In the genomic region with DNA sequence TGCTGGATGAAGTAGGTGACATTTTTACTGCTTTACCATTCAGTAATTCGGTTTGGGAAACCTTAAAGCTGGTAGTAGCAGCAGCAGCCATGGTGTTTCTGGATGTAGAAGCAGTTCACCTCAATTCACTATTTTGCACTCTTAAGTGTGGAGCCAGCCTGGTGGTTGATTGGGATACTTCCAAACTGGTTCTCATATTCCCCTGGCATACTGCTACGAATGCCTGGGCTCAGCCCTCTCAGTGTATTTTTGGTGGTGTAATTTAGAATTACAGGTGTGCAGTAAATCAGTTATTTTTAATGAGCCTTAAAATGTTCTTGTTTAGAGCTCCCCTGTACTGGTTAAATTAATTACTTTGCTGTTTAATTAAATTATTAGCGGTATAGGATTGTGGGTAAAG, we compare ENCODE assay signal across 33 cellular contexts. TPM values are rescaled to one million over a fixed set of nuclear protein-coding genes. Genes with fewer than 3 reads are reported as not detected.
DNase-seq lines count a peak whose midpoint lies in the region; ATAC-seq and TF ChIP-seq lines count a peak whose summit lies in the region.
"Had no signal": no experiment of that assay in that cellular context is flagged by ENCODE, and none has a peak within 500 bp of the region (broad histone marks: within the 10 kb centered on the region; RNA-seq: fewer than 3 reads in every experiment).

No MANE protein-coding gene starts in this region.

- DNase-seq in activated T-cell treated with anti-CD3 and anti-CD28 coated beads, Interleukin-2, amount 50 U/mL, for 72 hours = no peak
- DNase-seq in activated T-cell treated with anti-CD3 and anti-CD28 coated beads, Interleukin-2, amount 50 U/mL, for 4 hours = no peak
- DNase-seq in hepatocyte (ENCODE audit: low spot score) (no peak), smooth muscle cell (lab: John Stamatoyannopoulos, UW; ENCODE audit: unreplicated experiment) (no peak), Karpas-422 (no peak), suprapubic skin (ENCODE audit: low spot score in 2 of 2) (no peak), GM19238 (ENCODE audit: insufficient read length, low spot score) (no peak)
- DNase-seq: ACHN; activated CD4-positive, alpha-beta T cell treated with anti-CD3 and anti-CD28 coated beads, Interleukin-2, amount 10 ng/mL, durations not matched to agents 24 days and 14 days; activated naive CD8-positive, alpha-beta T cell treated with anti-CD3 and anti-CD28 coated beads for 36 hours; aorta; BE2C; colonic mucosa; DND-41; effector memory CD4-positive, alpha-beta T cell; foreskin fibroblast; heart left ventricle; kidney glomerular epithelial cell; MV-4-11; NCI-H1436 treated with DMSO at 0.1 percent for 48 hours; NCI-H82; OCI-M1; stimulated activated naive CD4-positive, alpha-beta T cell; T-helper 9 cell had no signal

- H3K4me3 ChIP-seq in hepatocyte (no peak overlapping the region), smooth muscle cell (no peak overlapping the region), Karpas-422 (ENCODE audit: low read length) (no peak overlapping the region), suprapubic skin (no peak overlapping the region)
- H3K4me3 ChIP-seq: colonic mucosa, heart left ventricle had no signal

- no peak for ATAC-seq in activated T-cell treated with anti-CD3 and anti-CD28 coated beads, Interleukin-2, amount 50 U/mL, for 72 hours (replicated peaks in 1 of 2)
- ATAC-seq in activated T-cell treated with anti-CD3 and anti-CD28 coated beads, Interleukin-2, amount 50 U/mL, for 4 hours = no peak
- ATAC-seq: esophagus mucosa, HCT116, Right ventricle myocardium inferior, sciatic nerve had no signal

- H3K9me2 ChIP-seq in hepatocyte (replicated peaks; ENCODE audit: insufficient read depth) = no peaks in the 10 kb centered on the region
- no peaks in the 10 kb centered on the region for H3K9me2 ChIP-seq in Karpas-422 (replicated peaks; ENCODE audit: insufficient read depth, low read length)

- H3K4me2 ChIP-seq in hepatocyte (peak overlapping the region; percentile 47), smooth muscle cell (peak overlapping the region; percentile 76), Karpas-422 (ENCODE audit: low read depth, low read length, poor library complexity, severe bottlenecking) (no peak overlapping the region)

- H3K36me3 ChIP-seq in hepatocyte (replicated peaks; ENCODE audit: insufficient read depth, low read depth) = no peaks in the 10 kb centered on the region
- peaks cover 4% of the 10 kb centered on the region for H3K36me3 ChIP-seq in smooth muscle cell (ENCODE audit: low read depth)
- H3K36me3 ChIP-seq in Karpas-422 (ENCODE audit: insufficient read depth, low read length) = peaks cover 53% of the 10 kb centered on the region; the same call in 1 of the 2 replicates
- peaks cover 10% of the 10 kb centered on the region for H3K36me3 ChIP-seq in suprapubic skin

- peak overlapping the region in 1 of 2 donors; percentile 65 for H3K4me3 Mint-ChIP-seq in activated T-cell treated with anti-CD3 and anti-CD28 coated beads, Interleukin-2, amount 50 U/mL, for 72 hours
- no peak overlapping the region for H3K4me3 Mint-ChIP-seq in activated T-cell treated with anti-CD3 and anti-CD28 coated beads, Interleukin-2, amount 50 U/mL, for 4 hours
- H3K4me3 Mint-ChIP-seq in IgD-negative memory B cell = peak overlapping the region in 1 of 4 donors; percentile 52
- H3K4me3 Mint-ChIP-seq: activated CD4-positive, alpha-beta T cell treated with anti-CD3 and anti-CD28 coated beads, Interleukin-2, amount 10 ng/mL, durations not matched to agents 24 days and 14 days; activated naive CD8-positive, alpha-beta T cell treated with anti-CD3 and anti-CD28 coated beads for 36 hours had no signal

- H3K27ac ChIP-seq in hepatocyte = peak overlapping the region; percentile 47
- H3K27ac ChIP-seq in smooth muscle cell (ENCODE audit: low read depth) = peak overlapping the region; percentile 80
- no peak overlapping the region for H3K27ac ChIP-seq in Karpas-422 (ENCODE audit: low read length)
- no peak overlapping the region for H3K27ac ChIP-seq in suprapubic skin
- H3K27ac ChIP-seq: colonic mucosa, heart left ventricle, neutrophil, VCaP had no signal

- H3K9ac ChIP-seq in smooth muscle cell (ENCODE audit: low read depth) (no peak overlapping the region), Karpas-422 (ENCODE audit: low read length) (no peak overlapping the region)

- 89% methylated on average over 3 of the region's 3 CpGs for WGBS in hepatocyte (ENCODE audit: low lambda C conversion rate, missing lambda C conversion rate)
- 88% methylated on average over 3 of the region's 3 CpGs for WGBS in smooth muscle cell (ENCODE audit: low lambda C conversion rate)
- 71% methylated on average over 3 of the region's 3 CpGs for WGBS in suprapubic skin

- peaks cover 81% of the 10 kb centered on the region for H3K4me1 Mint-ChIP-seq in activated T-cell treated with anti-CD3 and anti-CD28 coated beads, Interleukin-2, amount 50 U/mL, for 72 hours (ENCODE audit: low read depth)
- H3K4me1 Mint-ChIP-seq in activated T-cell treated with anti-CD3 and anti-CD28 coated beads, Interleukin-2, amount 50 U/mL, for 4 hours (ENCODE audit: low read depth) = peaks cover 93% of the 10 kb centered on the region
- peaks cover 65 to 73% (median 70%) of the 10 kb centered on the region in 3 donors for H3K4me1 Mint-ChIP-seq in IgD-negative memory B cell

- H3K9me3 ChIP-seq in hepatocyte (ENCODE audit: low read depth) = no peaks in the 10 kb centered on the region
- no peaks in the 10 kb centered on the region for H3K9me3 ChIP-seq in smooth muscle cell (replicated peaks; ENCODE audit: low read depth)
- H3K9me3 ChIP-seq in Karpas-422 (ENCODE audit: low read length) = no peaks in the 10 kb centered on the region
- H3K9me3 ChIP-seq in suprapubic skin = no peaks in the 10 kb centered on the region
- H3K9me3 ChIP-seq: BE2C, colonic mucosa, heart left ventricle, neutrophil had no signal

- peaks cover 5 to 29% of the 10 kb centered on the region in 2 donors for H3K36me3 Mint-ChIP-seq in activated T-cell treated with anti-CD3 and anti-CD28 coated beads, Interleukin-2, amount 50 U/mL, for 72 hours (ENCODE audit: insufficient read depth in 2 of 2)
- H3K36me3 Mint-ChIP-seq in activated T-cell treated with anti-CD3 and anti-CD28 coated beads, Interleukin-2, amount 50 U/mL, for 4 hours (ENCODE audit: insufficient read depth) = peaks cover 31% of the 10 kb centered on the region
- H3K36me3 Mint-ChIP-seq in IgD-negative memory B cell = peaks cover 3% of the 10 kb centered on the region

- no peak for TF ChIP-seq CTCF in hepatocyte (IDR thresholded peaks at IDR 0.05; ENCODE audit: poor library complexity)
- TF ChIP-seq CTCF in smooth muscle cell (IDR thresholded peaks at IDR 0.05; ENCODE audit: borderline replicate concordance, insufficient read depth, poor library complexity, severe bottlenecking) = no peak
- TF ChIP-seq CTCF in suprapubic skin (IDR thresholded peaks at IDR 0.05) = no peak

- H2AFZ ChIP-seq in hepatocyte (no peak overlapping the region), smooth muscle cell (ENCODE audit: low read depth) (no peak overlapping the region), Karpas-422 (ENCODE audit: low read length) (no peak overlapping the region)

- H3F3A ChIP-seq in smooth muscle cell (ENCODE audit: low read depth) = peaks cover 32% of the 10 kb centered on the region

- no peaks in the 10 kb centered on the region for H3K9me3 Mint-ChIP-seq in activated T-cell treated with anti-CD3 and anti-CD28 coated beads, Interleukin-2, amount 50 U/mL, for 72 hours
- no peaks in the 10 kb centered on the region for H3K9me3 Mint-ChIP-seq in activated T-cell treated with anti-CD3 and anti-CD28 coated beads, Interleukin-2, amount 50 U/mL, for 4 hours
- H3K9me3 Mint-ChIP-seq in IgD-negative memory B cell = no peaks in the 10 kb centered on the region
- H3K9me3 Mint-ChIP-seq: activated CD4-positive, alpha-beta T cell treated with anti-CD3 and anti-CD28 coated beads, Interleukin-2, amount 10 ng/mL, durations not matched to agents 24 days and 14 days; activated naive CD8-positive, alpha-beta T cell treated with anti-CD3 and anti-CD28 coated beads for 36 hours had no signal

- H3K27me3 Mint-ChIP-seq in activated T-cell treated with anti-CD3 and anti-CD28 coated beads, Interleukin-2, amount 50 U/mL, for 72 hours (ENCODE audit: low read depth) = no peaks in the 10 kb centered on the region
- H3K27me3 Mint-ChIP-seq in activated T-cell treated with anti-CD3 and anti-CD28 coated beads, Interleukin-2, amount 50 U/mL, for 4 hours (ENCODE audit: low read depth) = no peaks in the 10 kb centered on the region
- H3K27me3 Mint-ChIP-seq in IgD-negative memory B cell = no peaks in the 10 kb centered on the region
- H3K27me3 Mint-ChIP-seq: activated CD4-positive, alpha-beta T cell treated with anti-CD3 and anti-CD28 coated beads, Interleukin-2, amount 10 ng/mL, durations not matched to agents 24 days and 14 days; activated naive CD8-positive, alpha-beta T cell treated with anti-CD3 and anti-CD28 coated beads for 36 hours; progenitor cell of endocrine pancreas had no signal

- peak overlapping the region; percentile 89 for H3K27ac Mint-ChIP-seq in activated T-cell treated with anti-CD3 and anti-CD28 coated beads, Interleukin-2, amount 50 U/mL, for 72 hours
- H3K27ac Mint-ChIP-seq in IgD-negative memory B cell = peak overlapping the region in 2 of 3 donors; percentile 2 to 64
- H3K27ac Mint-ChIP-seq: activated CD4-positive, alpha-beta T cell treated with anti-CD3 and anti-CD28 coated beads, Interleukin-2, amount 10 ng/mL, durations not matched to agents 24 days and 14 days; activated naive CD8-positive, alpha-beta T cell treated with anti-CD3 and anti-CD28 coated beads for 36 hours had no signal

- H4K20me1 ChIP-seq in hepatocyte (ENCODE audit: insufficient read depth, poor library complexity, severe bottlenecking) = peaks cover 100% of the 10 kb centered on the region
- peaks cover 100% of the 10 kb centered on the region for H4K20me1 ChIP-seq in smooth muscle cell (ENCODE audit: low read depth)
- H4K20me1 ChIP-seq in Karpas-422 (ENCODE audit: insufficient read depth, low read depth, low read length) = peaks cover 96% of the 10 kb centered on the region

- TF ChIP-seq EP300 in suprapubic skin (IDR thresholded peaks at IDR 0.05) = no peak

- no peaks in the 10 kb centered on the region for H3K27me3 ChIP-seq in hepatocyte
- H3K27me3 ChIP-seq in smooth muscle cell (ENCODE audit: low read depth) = no peaks in the 10 kb centered on the region
- no peaks in the 10 kb centered on the region for H3K27me3 ChIP-seq in Karpas-422 (ENCODE audit: low read length)
- H3K27me3 ChIP-seq in suprapubic skin = no peaks in the 10 kb centered on the region
- H3K27me3 ChIP-seq: BE2C, colonic mucosa, heart left ventricle, neutrophil had no signal

- peaks cover 100% of the 10 kb centered on the region for H3K79me2 ChIP-seq in hepatocyte
- peaks cover 100% of the 10 kb centered on the region for H3K79me2 ChIP-seq in smooth muscle cell (ENCODE audit: low read depth)
- peaks cover 100% of the 10 kb centered on the region for H3K79me2 ChIP-seq in Karpas-422 (ENCODE audit: low read length)

- TF ChIP-seq POLR2A in suprapubic skin (IDR thresholded peaks at IDR 0.05) = no peak

- peaks cover 54% of the 10 kb centered on the region for H3K4me1 ChIP-seq in hepatocyte (ENCODE audit: insufficient read depth)
- peaks cover 30% of the 10 kb centered on the region for H3K4me1 ChIP-seq in smooth muscle cell (ENCODE audit: low read depth)
- peaks cover 27% of the 10 kb centered on the region for H3K4me1 ChIP-seq in Karpas-422 (ENCODE audit: low read length)
- H3K4me1 ChIP-seq in suprapubic skin = peaks cover 68% of the 10 kb centered on the region

RNA-seq across cellular contexts. Expression of gene HNRNPM, which starts 12.4 kb away (rescaled TPM):
- 100 to 1,000 TPM; 168 to 183 TPM for total RNA-seq in activated T-cell treated with anti-CD3 and anti-CD28 coated beads, Interleukin-2, amount 50 U/mL, for 72 hours
- 100 to 1,000 TPM; 448 to 486 (median 453) TPM for total RNA-seq in activated T-cell treated with anti-CD3 and anti-CD28 coated beads, Interleukin-2, amount 50 U/mL, for 4 hours
- polyA plus RNA-seq in IgD-negative memory B cell (210 TPM), hepatocyte (159 and 161 TPM in 2 replicates), smooth muscle cell (143 and 156 TPM in 2 replicates)
- total RNA-seq in hepatocyte (64.7 and 69.3 TPM in 2 replicates), smooth muscle cell (44.3 and 54.9 TPM in 2 replicates), suprapubic skin (100 to 1,000 TPM in 3 of 4 donors, 10 to 100 TPM in 1; 85.5 to 128 (median 121) TPM)
- 34.4 and 94.9 TPM in 2 replicates for total RNA-seq in Karpas-422 (2014; rRNA removed; shearing (Covaris generic); ENCODE audit: low replicate concordance)

RNA-seq across cellular contexts. Expression of gene MARCHF2, which starts 44.1 kb away (rescaled TPM):
- total RNA-seq in activated T-cell treated with anti-CD3 and anti-CD28 coated beads, Interleukin-2, amount 50 U/mL, for 72 hours = 10 to 100 TPM; 12.1 to 13.0 TPM
- total RNA-seq in activated T-cell treated with anti-CD3 and anti-CD28 coated beads, Interleukin-2, amount 50 U/mL, for 4 hours = 1 to 10 TPM; 6.4 to 9.5 (median 6.7) TPM
- polyA plus RNA-seq in IgD-negative memory B cell (35.9 TPM), hepatocyte (32.9 and 38.5 TPM in 2 replicates), smooth muscle cell (24.4 and 32.5 TPM in 2 replicates)
- total RNA-seq in hepatocyte (39.0 and 73.5 TPM in 2 replicates), smooth muscle cell (22.2 and 22.5 TPM in 2 replicates), suprapubic skin (10 to 100 TPM; 47.4 to 99.0 (median 90.8) TPM)
- 10.1 and 31.2 TPM in 2 replicates for total RNA-seq in Karpas-422 (2014; rRNA removed; shearing (Covaris generic); ENCODE audit: low replicate concordance)

RNA-seq across cellular contexts. Expression of gene PRAM1, which starts 45.2 kb away (rescaled TPM):
- total RNA-seq in activated T-cell treated with anti-CD3 and anti-CD28 coated beads, Interleukin-2, amount 50 U/mL, for 72 hours = 1 to 10 TPM; 1.3 to 1.9 TPM
- total RNA-seq in activated T-cell treated with anti-CD3 and anti-CD28 coated beads, Interleukin-2, amount 50 U/mL, for 4 hours = under 1 TPM in 1 of 3 donors, not detected in 2; 0.13 TPM
- polyA plus RNA-seq in IgD-negative memory B cell (not detected), hepatocyte (0.48 and 0.91 TPM in 2 replicates), smooth muscle cell (0.18 and 0.74 TPM in 2 replicates)
- total RNA-seq in hepatocyte (0.44 and 0.73 TPM in 2 replicates), smooth muscle cell (not detected in 2 replicates), suprapubic skin (1 to 10 TPM in 1 of 4 donors, under 1 TPM in 2, not detected in 1; 0.25 to 2.3 (median 0.34) TPM)
- total RNA-seq in Karpas-422 (2014; rRNA removed; shearing (Covaris generic); ENCODE audit: low replicate concordance) = not detected in 2 replicates
- total RNA-seq: lung microvascular endothelial cell had no signal

RNA-seq across cellular contexts. Expression of gene ZNF414, which starts 56.8 kb away (rescaled TPM):
- total RNA-seq in activated T-cell treated with anti-CD3 and anti-CD28 coated beads, Interleukin-2, amount 50 U/mL, for 72 hours = 10 to 100 TPM; 25.7 to 29.9 TPM
- total RNA-seq in activated T-cell treated with anti-CD3 and anti-CD28 coated beads, Interleukin-2, amount 50 U/mL, for 4 hours = 10 to 100 TPM; 27.8 to 31.2 (median 29.4) TPM
- polyA plus RNA-seq in IgD-negative memory B cell (22.2 TPM), hepatocyte (54.2 and 54.3 TPM in 2 replicates), smooth muscle cell (33.0 and 42.4 TPM in 2 replicates)
- total RNA-seq in hepatocyte (3.8 and 5.7 TPM in 2 replicates), smooth muscle cell (1.3 and 10.2 TPM in 2 replicates), suprapubic skin (10 to 100 TPM; 10.4 to 43.7 (median 18.0) TPM)
- 3.8 and 11.8 TPM in 2 replicates for total RNA-seq in Karpas-422 (2014; rRNA removed; shearing (Covaris generic); ENCODE audit: low replicate concordance)

Comparison
In these comparisons a context has a peak if more than half of its experiments do, and no peak if none do; other contexts are left out.
1. H3K27ac ChIP-seq: peak in hepatocyte (single experiment) and smooth muscle cell (single experiment); none in Karpas-422 (single experiment) and suprapubic skin (single experiment).